ENCODE assay signal across 24 cellular contexts in the genomic region with DNA sequence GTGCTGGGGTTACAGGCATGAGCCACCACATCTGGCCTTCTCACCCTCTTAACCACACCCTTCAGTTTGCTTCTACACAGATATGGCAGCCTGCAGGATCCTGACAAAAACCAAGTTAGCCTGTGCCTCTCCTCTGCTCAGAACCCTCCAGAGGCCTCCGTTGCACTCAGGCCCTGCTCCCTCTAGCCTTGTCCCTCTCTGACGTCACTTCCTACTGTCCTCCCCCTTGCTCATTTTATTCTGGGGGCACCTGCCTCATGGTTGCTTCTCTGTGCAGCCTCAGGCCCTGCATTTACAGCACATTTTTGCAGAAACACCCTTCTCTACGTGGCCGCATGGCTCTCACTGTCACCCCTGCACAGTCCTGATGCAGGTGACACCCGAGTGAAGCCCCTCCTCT.
"Had no signal": no experiment of that assay in that cellular context is flagged by ENCODE, and none has a peak within 500 bp of the region (broad histone marks: within the 10 kb centered on the region; RNA-seq: fewer than 3 reads in every experiment).

No MANE protein-coding gene starts in this region.

- H3K27ac ChIP-seq: coronary artery, esophagus squamous epithelium, heart left ventricle, left lung, neutrophil, pancreas, psoas muscle, right atrium auricular region, tibial artery, WERI-Rb-1 had no signal

- H3K9me3 ChIP-seq: esophagus squamous epithelium, heart left ventricle, left lung, neutrophil, pancreas, psoas muscle, right atrium auricular region, tibial artery had no signal

- H3K9me3 Mint-ChIP-seq: activated CD4-positive, alpha-beta T cell treated with anti-CD3 and anti-CD28 coated beads, Interleukin-2, amount 10 ng/mL, durations not matched to agents 7 days and 5 days; activated CD8-positive, alpha-beta T cell treated with anti-CD3 and anti-CD28 coated beads for 36 hours; mesothelial cell of epicardium; natural killer cell; stimulated activated naive CD8-positive, alpha-beta T cell treated with anti-CD3 and anti-CD28 coated beads, Interleukin-15, amount 100 ng/mL, for 72 hours had no signal

- H3K4me1 ChIP-seq: psoas muscle had no signal

- H3K27ac Mint-ChIP-seq: activated CD4-positive, alpha-beta T cell treated with anti-CD3 and anti-CD28 coated beads, Interleukin-2, amount 10 ng/mL, durations not matched to agents 7 days and 5 days; activated CD8-positive, alpha-beta memory T cell treated with anti-CD3 and anti-CD28 coated beads, Interleukin-2, amount 10 ng/mL, durations not matched to agents 7 days and 5 days; activated CD8-positive, alpha-beta T cell treated with anti-CD3 and anti-CD28 coated beads for 36 hours; activated naive CD4-positive, alpha-beta T cell treated with anti-CD3 and anti-CD28 coated beads, Interleukin-2, amount 50 U/mL, for 72 hours; mesothelial cell of epicardium; natural killer cell; stimulated activated naive CD8-positive, alpha-beta T cell treated with anti-CD3 and anti-CD28 coated beads, Interleukin-15, amount 100 ng/mL, for 72 hours had no signal

- ATAC-seq: activated CD8-positive, alpha-beta memory T cell treated with anti-CD3 and anti-CD28 coated beads, Interleukin-2, amount 10 ng/mL, durations not matched to agents 7 days and 5 days; activated CD8-positive, alpha-beta T cell treated with anti-CD3 and anti-CD28 coated beads for 36 hours; activated naive CD4-positive, alpha-beta T cell treated with anti-CD3 and anti-CD28 coated beads, Interleukin-2, amount 50 U/mL, for 72 hours; heart left ventricle; left lung; natural killer cell; pancreas; psoas muscle; stimulated activated naive CD8-positive, alpha-beta T cell treated with anti-CD3 and anti-CD28 coated beads, Interleukin-15, amount 100 ng/mL, for 72 hours had no signal

- H3K36me3 ChIP-seq: esophagus squamous epithelium, heart left ventricle, left lung, neutrophil, pancreas, right atrium auricular region, tibial artery, WERI-Rb-1 had no signal

- H3K36me3 Mint-ChIP-seq: activated CD8-positive, alpha-beta memory T cell treated with anti-CD3 and anti-CD28 coated beads, Interleukin-2, amount 10 ng/mL, durations not matched to agents 7 days and 5 days; activated naive CD4-positive, alpha-beta T cell treated with anti-CD3 and anti-CD28 coated beads, Interleukin-2, amount 50 U/mL, for 72 hours; mesothelial cell of epicardium; natural killer cell had no signal

- DNase-seq: activated CD4-positive, alpha-beta T cell treated with anti-CD3 and anti-CD28 coated beads, Interleukin-2, amount 10 ng/mL, durations not matched to agents 7 days and 5 days; activated CD4-positive, CD25-positive, alpha-beta regulatory T cell treated with anti-CD3 and anti-CD28 coated beads, Interleukin-2, amount 50 U/mL, for 72 hours; activated CD8-positive, alpha-beta memory T cell treated with anti-CD3 and anti-CD28 coated beads, Interleukin-2, amount 10 ng/mL, durations not matched to agents 7 days and 5 days; activated CD8-positive, alpha-beta T cell treated with anti-CD3 and anti-CD28 coated beads for 36 hours; activated T-cell treated with anti-CD3 and anti-CD28 coated beads for 4 hours; cerebellar nuclear complex; esophagus squamous epithelium; heart left ventricle; left lung; natural killer cell; pancreas; psoas muscle; stimulated activated CD4-positive, alpha-beta T cell treated with anti-CD3 and anti-CD28 coated beads, Interleukin-12 subunit alpha, Interleukin-12 subunit beta, amount 100 ng/mL, for 4 hours; stimulated activated naive CD8-positive, alpha-beta T cell treated with anti-CD3 and anti-CD28 coated beads, Interleukin-15, amount 100 ng/mL, for 72 hours; T-helper 1 cell; tibial artery; WERI-Rb-1 had no signal

- FAIRE-seq: bronchial epithelial cell, pancreas, TTC549 had no signal

- H3K27me3 ChIP-seq: esophagus squamous epithelium, heart left ventricle, pancreas, right atrium auricular region had no signal

- H3K4me1 Mint-ChIP-seq: activated CD4-positive, alpha-beta T cell treated with anti-CD3 and anti-CD28 coated beads, Interleukin-2, amount 10 ng/mL, durations not matched to agents 7 days and 5 days; activated CD8-positive, alpha-beta memory T cell treated with anti-CD3 and anti-CD28 coated beads, Interleukin-2, amount 10 ng/mL, durations not matched to agents 7 days and 5 days; stimulated activated naive CD8-positive, alpha-beta T cell treated with anti-CD3 and anti-CD28 coated beads, Interleukin-15, amount 100 ng/mL, for 72 hours had no signal

- H3K4me3 Mint-ChIP-seq: activated CD4-positive, alpha-beta T cell treated with anti-CD3 and anti-CD28 coated beads, Interleukin-2, amount 10 ng/mL, durations not matched to agents 7 days and 5 days; activated CD8-positive, alpha-beta memory T cell treated with anti-CD3 and anti-CD28 coated beads, Interleukin-2, amount 10 ng/mL, durations not matched to agents 7 days and 5 days; activated CD8-positive, alpha-beta T cell treated with anti-CD3 and anti-CD28 coated beads for 36 hours; mesothelial cell of epicardium; natural killer cell; stimulated activated naive CD8-positive, alpha-beta T cell treated with anti-CD3 and anti-CD28 coated beads, Interleukin-15, amount 100 ng/mL, for 72 hours had no signal

- H3K4me3 ChIP-seq: coronary artery, esophagus squamous epithelium, heart left ventricle, left lung, pancreas, psoas muscle, right atrium auricular region, tibial artery had no signal
